Comparison of ENCODE assay signal across 11 cellular contexts in genomic region chr2:236662231-236663160, GRCh38.
A peak's percentile ranks its signal among the peaks of the same experiment; 100 is the strongest.
DNase-seq lines count a peak whose midpoint lies in the region; ATAC-seq and TF ChIP-seq lines count a peak whose summit lies in the region.
"Had no signal": no experiment of that assay in that cellular context is flagged by ENCODE, and none has a peak within 500 bp of the region (broad histone marks: within the 10 kb centered on the region; RNA-seq: fewer than 3 reads in every experiment).

No MANE protein-coding gene starts in this region.

- no peak overlapping the region for H2AFZ ChIP-seq in osteoblast (ENCODE audit: low read length)

- peak overlapping the region; percentile 53 for H3K4me3 ChIP-seq in adipocyte (ENCODE audit: low read length)
- no peak overlapping the region for H3K4me3 ChIP-seq in fibroblast of pulmonary artery (replicated peaks; ENCODE audit: low read depth, low read length)
- peak overlapping the region; percentile 48 for H3K4me3 ChIP-seq in osteoblast (ENCODE audit: insufficient read depth, low read length)
- no peak overlapping the region for H3K4me3 ChIP-seq in vagina
- H3K4me3 ChIP-seq: prostate gland had no signal

- no peaks in the 10 kb centered on the region for H3K79me2 ChIP-seq in osteoblast (ENCODE audit: insufficient read depth, low read length)

- TF ChIP-seq POLR2A in vagina (IDR thresholded peaks at IDR 0.05) = no peak

- H3K9me3 ChIP-seq in adipocyte (ENCODE audit: control insufficient read depth, low read length) (peaks cover 6% of the 10 kb centered on the region), osteoblast (ENCODE audit: low read depth, low read length) (peaks cover 3% of the 10 kb centered on the region), vagina (no peaks in the 10 kb centered on the region)
- H3K9me3 ChIP-seq: prostate gland had no signal

- H3K4me2 ChIP-seq in osteoblast (ENCODE audit: insufficient read depth, low read length) = peak overlapping the region; percentile 72
- H3K4me2 ChIP-seq: KMS-11 had no signal

- peak overlapping the region; percentile 75 for H3K9ac ChIP-seq in adipocyte (ENCODE audit: low read length)
- H3K9ac ChIP-seq: KMS-11 had no signal

- DNase-seq in adipocyte (ENCODE audit: low read depth) (peak; percentile 74), fibroblast of pulmonary artery (ENCODE audit: low read depth) (peak; percentile 9), osteoblast (ENCODE audit: insufficient read length, low spot score, missing footprints) (peak; percentile 78), vagina (ENCODE audit: extremely low spot score in 2 of 2) (peak; percentile 49 to 84)
- DNase-seq in stimulated activated CD4-positive, alpha-beta T cell treated with anti-CD3 and anti-CD28 coated beads, Interleukin-2, amount 100 ng/mL, for 24 hours = no peak
- DNase-seq: activated CD4-positive, CD25-positive, alpha-beta regulatory T cell treated with anti-CD3 and anti-CD28 coated beads, Interleukin-2, amount 50 U/mL, for 72 hours; activated T-cell treated with anti-CD3 and anti-CD28 coated beads, Interleukin-2, amount 50 U/mL, for 72 hours had no signal

- H3K27ac ChIP-seq in osteoblast (ENCODE audit: low read depth, low read length) = peak overlapping the region; percentile 79
- peak overlapping the region; percentile 67 for H3K27ac ChIP-seq in vagina
- H3K27ac ChIP-seq: KMS-11 had no signal

- H3K4me1 ChIP-seq in adipocyte (ENCODE audit: control insufficient read depth, insufficient read depth, low read length) (peaks cover 54% of the 10 kb centered on the region), osteoblast (ENCODE audit: insufficient read depth, low read length) (peaks cover 48% of the 10 kb centered on the region), vagina (peaks cover 51% of the 10 kb centered on the region)
- H3K4me1 ChIP-seq: prostate gland had no signal

- ATAC-seq in GM21447 (IDR thresholded peaks at IDR 0.05; ENCODE audit: unreplicated experiment) (no peak), GM18868 (IDR thresholded peaks at IDR 0.05; ENCODE audit: unreplicated experiment) (no peak)
- ATAC-seq: activated T-cell treated with anti-CD3 and anti-CD28 coated beads, Interleukin-2, amount 50 U/mL, for 72 hours had no signal

- intact Hi-C loops in vagina (cut with DNase I) = no loop called here

- H3K36me3 ChIP-seq in adipocyte (ENCODE audit: control insufficient read depth, insufficient read depth, low read length, severe bottlenecking) (no peaks in the 10 kb centered on the region), osteoblast (ENCODE audit: insufficient read depth, low read length) (no peaks in the 10 kb centered on the region), vagina (no peaks in the 10 kb centered on the region)
- H3K36me3 ChIP-seq: prostate gland had no signal

- H3K27me3 ChIP-seq in adipocyte (replicated peaks; ENCODE audit: control insufficient read depth, insufficient read depth, low read length) (no peaks in the 10 kb centered on the region), osteoblast (ENCODE audit: insufficient read depth, low read length) (peaks cover 4% of the 10 kb centered on the region), vagina (no peaks in the 10 kb centered on the region)

- no peak for TF ChIP-seq CTCF in fibroblast of pulmonary artery (IDR thresholded peaks at IDR 0.05; ENCODE audit: low read length, missing control alignments)
- TF ChIP-seq CTCF in osteoblast (IDR thresholded peaks at IDR 0.05; ENCODE audit: extremely low read depth, low read depth, low read length) = no peak
- no peak for TF ChIP-seq CTCF in vagina (IDR thresholded peaks at IDR 0.05)

- no peaks in the 10 kb centered on the region for H4K20me1 ChIP-seq in osteoblast (ENCODE audit: insufficient read depth, low read length)

Comparison
In these comparisons a context has a peak if more than half of its experiments do, and no peak if none do; other contexts are left out.
1. DNase-seq: peak in adipocyte (single experiment), fibroblast of pulmonary artery (single experiment), osteoblast (single experiment) and vagina (2 of 2); none in stimulated activated CD4-positive, alpha-beta T cell treated with anti-CD3 and anti-CD28 coated beads, Interleukin-2, amount 100 ng/mL, for 24 hours (0 of 2).
2. H3K4me3 ChIP-seq: peak in adipocyte (single experiment) and osteoblast (single experiment); none in fibroblast of pulmonary artery (single experiment) and vagina (0 of 2).